10 cellular contexts compared by ENCODE assay signal in genomic region chr20:16399801-16400200, GRCh38.
"Had no signal": no experiment of that assay in that cellular context is flagged by ENCODE, and none has a peak within 500 bp of the region (broad histone marks: within the 10 kb centered on the region; RNA-seq: fewer than 3 reads in every experiment).

No MANE protein-coding gene starts in this region.

- H3K9ac ChIP-seq: GM23248, KMS-11 had no signal

- H3K36me3 ChIP-seq: HAP-1 had no signal

- H3K4me3 ChIP-seq: GM23248, HAP-1 had no signal

- DNase-seq: GM23248, GOT3, H7, HFFc6, KBM-7 had no signal

- ATAC-seq: HCT116, HepG2 had no signal

- H3K27ac ChIP-seq: GM23248, HL-60, KMS-11 had no signal

- H3K4me1 ChIP-seq: HAP-1 had no signal

- H3K4me2 ChIP-seq: KMS-11 had no signal

- H3K9me3 ChIP-seq: HAP-1 had no signal
